Comparison of ENCODE assay signal across 25 cellular contexts in the genomic region with DNA sequence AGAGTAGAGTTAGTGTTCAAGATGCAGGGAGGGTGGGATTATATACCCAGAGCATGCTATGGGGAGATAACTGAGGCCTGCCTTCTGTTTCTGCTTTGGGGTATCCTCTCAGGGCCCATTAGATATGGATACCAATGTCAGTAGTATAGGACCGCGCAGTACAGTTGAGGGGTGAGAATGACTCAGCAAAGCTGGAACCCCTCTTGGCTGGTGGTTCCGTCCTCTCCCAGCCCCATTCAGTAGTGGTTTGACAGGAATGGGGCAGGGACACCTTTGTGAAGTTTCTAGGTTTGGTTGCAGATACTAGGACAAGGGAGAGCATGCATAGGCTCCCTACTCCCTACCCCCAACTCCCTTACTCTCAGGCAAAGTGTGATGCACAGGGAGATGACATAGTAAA. TPM values are rescaled to one million over a fixed set of nuclear protein-coding genes. Genes with fewer than 3 reads are reported as not detected.
A peak's percentile ranks its signal among the peaks of the same experiment; 100 is the strongest.
DNase-seq lines count a peak whose midpoint lies in the region; ATAC-seq, FAIRE-seq and TF ChIP-seq lines count a peak whose summit lies in the region.
"Had no signal": no experiment of that assay in that cellular context is flagged by ENCODE, and none has a peak within 500 bp of the region (broad histone marks: within the 10 kb centered on the region; RNA-seq: fewer than 3 reads in every experiment).

No MANE protein-coding gene starts in this region.

- TF ChIP-seq CTCF in natural killer cell (IDR thresholded peaks at IDR 0.05), result no peak
- no peak for TF ChIP-seq CTCF in activated CD8-positive, alpha-beta T cell treated with anti-CD3 and anti-CD28 coated beads for 36 hours (IDR thresholded peaks at IDR 0.05)
- no peak for TF ChIP-seq CTCF in keratinocyte (optimal IDR thresholded peaks at IDR 0.05 in 1 of 3, IDR thresholded peaks at IDR 0.05 in 1 of 3, conservative IDR thresholded peaks at IDR 0.05 in 1 of 3; ENCODE audit: extremely low read depth in 1 of 3, insufficient read depth in 2 of 3, low read length in 3 of 3)
- no peak for TF ChIP-seq CTCF in foreskin keratinocyte (conservative IDR thresholded peaks at IDR 0.05)
- no peak for TF ChIP-seq CTCF in WTC11 (IDR thresholded peaks at IDR 0.05)

- no peak overlapping the region for H3K4me3 Mint-ChIP-seq in natural killer cell treated with Interleukin-12 subunit alpha and Interleukin-12 subunit beta and Interleukin-15 and Interleukin-18, amount 100 ng/mL, for 72 hours
- H3K4me3 Mint-ChIP-seq in natural killer cell (no peak overlapping the region), WTC11 (no peak overlapping the region)
- H3K4me3 Mint-ChIP-seq in activated CD8-positive, alpha-beta T cell treated with anti-CD3 and anti-CD28 coated beads for 36 hours, result no peak overlapping the region
- H3K4me3 Mint-ChIP-seq: nephron had no signal

- H3K4me2 ChIP-seq in keratinocyte (ENCODE audit: control insufficient read depth, extremely low read depth, insufficient read depth, low read depth, low read length), result no peak overlapping the region

- H3K4me3 ChIP-seq in keratinocyte (ENCODE audit: control insufficient read depth in 2 of 3, extremely low read depth in 1 of 3, insufficient read depth in 2 of 3, low read depth in 1 of 3, low read length in 3 of 3), result no peak overlapping the region
- H3K4me3 ChIP-seq: gastrocnemius medialis, HAP-1, lower lobe of right lung, skin epidermis had no signal

- no peak overlapping the region for H2AFZ ChIP-seq in keratinocyte (ENCODE audit: control insufficient read depth, low read length)

- H4K20me1 ChIP-seq in keratinocyte (ENCODE audit: control insufficient read depth, extremely low read depth, insufficient read depth, low read length), result peaks cover under 1% of the 10 kb centered on the region

- H3K9me3 Mint-ChIP-seq in natural killer cell treated with Interleukin-12 subunit alpha and Interleukin-12 subunit beta and Interleukin-15 and Interleukin-18, amount 100 ng/mL, for 72 hours, result no peaks in the 10 kb centered on the region
- H3K9me3 Mint-ChIP-seq in natural killer cell (no peaks in the 10 kb centered on the region), WTC11 (no peaks in the 10 kb centered on the region)
- no peaks in the 10 kb centered on the region for H3K9me3 Mint-ChIP-seq in activated CD8-positive, alpha-beta T cell treated with anti-CD3 and anti-CD28 coated beads for 36 hours
- H3K9me3 Mint-ChIP-seq: nephron had no signal

- H3K36me3 ChIP-seq in keratinocyte (ENCODE audit: control insufficient read depth in 2 of 2, extremely low read depth in 1 of 2, insufficient read depth in 2 of 2, low read length in 2 of 2), result peaks cover under 1 to 1% of the 10 kb centered on the region in 2 experiments
- H3K36me3 ChIP-seq: gastrocnemius medialis, HAP-1 had no signal

- H3K27me3 ChIP-seq in keratinocyte (ENCODE audit: control insufficient read depth, extremely low read depth, insufficient read depth, low read length) (no peaks in the 10 kb centered on the region), foreskin keratinocyte (no peaks in the 10 kb centered on the region)
- H3K27me3 ChIP-seq: gastrocnemius medialis had no signal

- dilution Hi-C loops in keratinocyte (cut with MboI; ENCODE audit: extremely low pct_ligation_motif_present, low sequenced_read_pairs), result loop anchor here (25.0 kb wide), 1 partner anchor 127 kb away; no protein-coding TSS in a partner anchor

- H3K4me1 ChIP-seq in keratinocyte (ENCODE audit: control insufficient read depth, extremely low read depth, insufficient read depth, low read length) (peaks cover 76% of the 10 kb centered on the region), foreskin keratinocyte (peaks cover 41% of the 10 kb centered on the region)
- H3K4me1 ChIP-seq: HAP-1 had no signal

- CTCF ChIA-PET in activated CD8-positive, alpha-beta T cell treated with anti-CD3 and anti-CD28 coated beads for 36 hours (lab: Charles Lee), result no interaction called here
- CTCF ChIA-PET in WTC11 (lab: Charles Lee), result interaction anchor here (2.9 kb wide), 1 partner anchor 201 kb away, joined by 13 read pairs; no protein-coding TSS in a partner anchor

- H3K9me1 ChIP-seq in keratinocyte (ENCODE audit: control insufficient read depth, extremely low read depth, insufficient read depth, low read length), result no peaks in the 10 kb centered on the region

- DNase-seq in natural killer cell treated with Interleukin-12 subunit alpha and Interleukin-12 subunit beta and Interleukin-15 and Interleukin-18, amount 100 ng/mL, for 72 hours (ENCODE audit: low spot score), result no peak
- DNase-seq in natural killer cell (no peak), keratinocyte (ENCODE audit: low read depth, low spot score) (no peak), ureter (ENCODE audit: low spot score) (no peak), foreskin keratinocyte (no peak), WTC11 (ENCODE audit: low spot score) (no peak)
- no peak for DNase-seq in activated CD8-positive, alpha-beta T cell treated with anti-CD3 and anti-CD28 coated beads for 36 hours
- DNase-seq: activated CD4-positive, alpha-beta T cell treated with anti-CD3 and anti-CD28 coated beads for 1 hour; activated effector memory CD4-positive, alpha-beta T cell treated with Interleukin-2 at 50 U/mL for 16 hours; amygdala; COR-L47; gastrocnemius medialis; kidney glomerular epithelial cell; lower lobe of right lung; NCI-H1436; NCI-H2081 treated with DMSO at 0.1 percent for 48 hours; NCI-H2227 treated with DMSO at 0.1 percent for 48 hours; NCI-H526; NK-92 treated with Interleukin-12 subunit alpha and Interleukin-12 subunit beta, amount 100 ng/mL, for 24 hours; stimulated activated naive CD4-positive, alpha-beta T cell had no signal

- intact Hi-C loops in natural killer cell (cut with micrococcal nuclease), result no loop called here
- intact Hi-C loops in activated CD8-positive, alpha-beta T cell treated with anti-CD3 and anti-CD28 coated beads for 36 hours (cut with micrococcal nuclease), result loop anchor here (10.0 kb wide), 1 partner anchor 209 kb away; no protein-coding TSS in a partner anchor

- H3K27ac ChIP-seq in keratinocyte (ENCODE audit: control insufficient read depth, insufficient read depth, low read length), result no peak overlapping the region
- H3K27ac ChIP-seq in foreskin keratinocyte, result no peak overlapping the region
- H3K27ac ChIP-seq: gastrocnemius medialis, HL-60, lower lobe of right lung, skin epidermis had no signal

- H3K9me3 ChIP-seq in keratinocyte (ENCODE audit: control insufficient read depth, low read depth, low read length), result no peaks in the 10 kb centered on the region
- H3K9me3 ChIP-seq: gastrocnemius medialis, HAP-1, lower lobe of right lung had no signal

- H3K27ac Mint-ChIP-seq in natural killer cell treated with Interleukin-12 subunit alpha and Interleukin-12 subunit beta and Interleukin-15 and Interleukin-18, amount 100 ng/mL, for 72 hours, result peak overlapping the region; percentile 27 to 93
- H3K27ac Mint-ChIP-seq in natural killer cell, result peak overlapping the region in 1 of 2 donors; percentile 77
- peak overlapping the region; percentile 61 for H3K27ac Mint-ChIP-seq in activated CD8-positive, alpha-beta T cell treated with anti-CD3 and anti-CD28 coated beads for 36 hours
- no peak overlapping the region for H3K27ac Mint-ChIP-seq in WTC11
- H3K27ac Mint-ChIP-seq: nephron had no signal

- ATAC-seq in natural killer cell treated with Interleukin-12 subunit alpha and Interleukin-12 subunit beta and Interleukin-15 and Interleukin-18, amount 100 ng/mL, for 72 hours, result no peak
- ATAC-seq in natural killer cell, result no peak
- ATAC-seq in activated CD8-positive, alpha-beta T cell treated with anti-CD3 and anti-CD28 coated beads for 36 hours, result no peak
- no peak for ATAC-seq in foreskin keratinocyte
- ATAC-seq in WTC11, result no peak
- ATAC-seq: gastrocnemius medialis, lower lobe of right lung had no signal

- no peaks in the 10 kb centered on the region for H3K27me3 Mint-ChIP-seq in natural killer cell treated with Interleukin-12 subunit alpha and Interleukin-12 subunit beta and Interleukin-15 and Interleukin-18, amount 100 ng/mL, for 72 hours
- H3K27me3 Mint-ChIP-seq in natural killer cell (ENCODE audit: low read depth in 2 of 2) (no peaks in the 10 kb centered on the region), WTC11 (ENCODE audit: low read depth) (no peaks in the 10 kb centered on the region)
- H3K27me3 Mint-ChIP-seq in activated CD8-positive, alpha-beta T cell treated with anti-CD3 and anti-CD28 coated beads for 36 hours, result no peaks in the 10 kb centered on the region

- no peak overlapping the region for H3K9ac ChIP-seq in keratinocyte (ENCODE audit: control insufficient read depth, extremely low read depth, insufficient read depth, low read length)

- no peaks in the 10 kb centered on the region for H3K36me3 Mint-ChIP-seq in natural killer cell treated with Interleukin-12 subunit alpha and Interleukin-12 subunit beta and Interleukin-15 and Interleukin-18, amount 100 ng/mL, for 72 hours
- H3K36me3 Mint-ChIP-seq in natural killer cell, result no peaks in the 10 kb centered on the region
- peaks cover 2% of the 10 kb centered on the region for H3K36me3 Mint-ChIP-seq in activated CD8-positive, alpha-beta T cell treated with anti-CD3 and anti-CD28 coated beads for 36 hours (ENCODE audit: low read depth)
- no peaks in the 10 kb centered on the region for H3K36me3 Mint-ChIP-seq in WTC11

- peaks cover 58 to 68% of the 10 kb centered on the region in 2 donors for H3K4me1 Mint-ChIP-seq in natural killer cell treated with Interleukin-12 subunit alpha and Interleukin-12 subunit beta and Interleukin-15 and Interleukin-18, amount 100 ng/mL, for 72 hours (ENCODE audit: low read depth in 2 of 2)
- H3K4me1 Mint-ChIP-seq in natural killer cell (peaks cover 78 to 84% of the 10 kb centered on the region in 2 donors), WTC11 (peaks cover 35% of the 10 kb centered on the region)
- peaks cover 56% of the 10 kb centered on the region for H3K4me1 Mint-ChIP-seq in activated CD8-positive, alpha-beta T cell treated with anti-CD3 and anti-CD28 coated beads for 36 hours (ENCODE audit: low read depth)

- POLR2A ChIA-PET in activated CD8-positive, alpha-beta T cell treated with anti-CD3 and anti-CD28 coated beads for 36 hours (lab: Charles Lee), result interaction anchor here (1.1 kb wide), 1 partner anchor 10 kb away, joined by 3 read pairs; no protein-coding TSS in a partner anchor
- POLR2A ChIA-PET in WTC11 (lab: Charles Lee), result no interaction called here

- peaks cover 47% of the 10 kb centered on the region for H3K79me2 ChIP-seq in keratinocyte (ENCODE audit: control insufficient read depth, insufficient read depth, low read length)

- peak; percentile 13 for FAIRE-seq in keratinocyte (lab: Jason Lieb, UNC)
- FAIRE-seq: urothelium cell line had no signal

RNA-seq across cellular contexts. Expression of a gene that starts 47.8 kb away (rescaled TPM):
- total RNA-seq in natural killer cell treated with Interleukin-12 subunit alpha and Interleukin-12 subunit beta and Interleukin-15 and Interleukin-18, amount 100 ng/mL, for 72 hours, result 10 to 100 TPM; 97.6 to 99.8 TPM
- 10 to 100 TPM; 17.6 to 20.0 (median 17.6) TPM for total RNA-seq in natural killer cell
- 100 to 1,000 TPM; 161 to 164 TPM for total RNA-seq in activated CD8-positive, alpha-beta T cell treated with anti-CD3 and anti-CD28 coated beads for 36 hours
- polyA plus RNA-seq in keratinocyte, result 78.8 to 131 TPM (median 95.2 TPM) in 3 replicates
- 331 TPM for polyA plus RNA-seq in keratinocyte (2011; ENCODE audit: low read depth)
- 94.1 and 149 TPM in 2 replicates for polyA plus RNA-seq in keratinocyte (2011; cell fraction: cytosol; rRNA removed)
- polyA plus RNA-seq in keratinocyte (2011; cell fraction: nucleus; rRNA removed), result 52.4 and 72.8 TPM in 2 replicates
- polyA plus RNA-seq in keratinocyte (2012; ENCODE audit: low replicate concordance), result 115 and 164 TPM in 2 replicates
- 9.2 to 29.5 TPM (median 24.8 TPM) in 3 replicates for polyA minus RNA-seq in keratinocyte
- polyA minus RNA-seq in keratinocyte (2011; cell fraction: cytosol; rRNA and poly(A)+ RNA removed), result 56.8 TPM
- polyA minus RNA-seq in keratinocyte (2011; cell fraction: nucleus; rRNA and poly(A)+ RNA removed), result 9.9 and 19.2 TPM in 2 replicates
- total RNA-seq in ureter, result 65.3 TPM
- total RNA-seq in foreskin keratinocyte, result 141 and 144 TPM in 2 replicates
- 129 and 135 TPM in 2 replicates for polyA plus RNA-seq in foreskin keratinocyte
- total RNA-seq in WTC11 (2021), result 103 to 124 TPM (median 104 TPM) in 3 replicates
